In the genomic region with DNA sequence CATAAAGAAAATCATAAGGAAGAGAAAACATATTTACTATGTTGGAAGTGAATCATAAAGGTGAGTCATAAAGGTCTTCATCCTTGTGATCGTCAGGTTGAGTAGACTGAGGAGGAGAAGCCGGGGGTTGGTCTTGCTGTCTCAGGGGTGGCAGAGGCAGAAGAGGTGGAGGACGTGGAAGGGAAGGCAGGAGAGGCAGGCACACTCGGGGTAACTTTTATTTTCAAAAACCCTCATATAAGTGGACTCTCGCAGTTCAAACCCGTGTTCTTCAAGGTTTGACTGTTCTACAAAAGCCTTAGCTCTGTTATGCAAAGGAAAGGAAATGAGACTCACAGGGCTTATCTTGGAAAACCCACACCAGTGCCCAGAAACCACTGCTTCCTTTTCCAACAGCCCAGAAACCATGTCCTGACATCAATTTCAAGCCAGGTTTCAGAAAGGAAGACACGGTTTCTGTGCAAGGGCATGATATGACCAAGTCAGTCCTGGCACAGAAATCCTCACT, we compare ENCODE assay signal across 10 cellular contexts. TPM values are rescaled to one million over a fixed set of nuclear protein-coding genes. Genes with fewer than 3 reads are reported as not detected.
DNase-seq lines count a peak whose midpoint lies in the region; ATAC-seq, FAIRE-seq and TF ChIP-seq lines count a peak whose summit lies in the region.
"Had no signal": no experiment of that assay in that cellular context is flagged by ENCODE, and none has a peak within 500 bp of the region (broad histone marks: within the 10 kb centered on the region; RNA-seq: fewer than 3 reads in every experiment).

No MANE protein-coding gene starts in this region.

- TF ChIP-seq POLR2A in GM12891 (IDR thresholded peaks at IDR 0.05; ENCODE audit: low read depth, low read length) = no peak
- no peak for TF ChIP-seq POLR2A in NB4 (IDR thresholded peaks at IDR 0.05; ENCODE audit: extremely low read depth, insufficient read length)

- H3K4me1 ChIP-seq in HAP-1 = peaks cover 17% of the 10 kb centered on the region

- TF ChIP-seq CTCF in NB4 (IDR thresholded peaks at IDR 0.05; ENCODE audit: low read depth, low read length) = no peak

- FAIRE-seq in GM12891 (lab: Jason Lieb, UNC) = peak; percentile 54

- in situ Hi-C loops in HAP-1 (cut with MboI; ENCODE audit: low sequenced_read_pairs) = no loop called here

- no peaks in the 10 kb centered on the region for H3K27me3 ChIP-seq in HAP-1 (ENCODE audit: low read depth)

- H3K36me3 Mint-ChIP-seq in activated T-helper 17 cell treated with anti-CD3 and anti-CD28 coated beads, Interleukin-2, amount 50 U/mL, for 72 hours (ENCODE audit: low read depth) = no peaks in the 10 kb centered on the region

- peak overlapping the region; percentile 80 for H3K27ac Mint-ChIP-seq in activated T-helper 17 cell treated with anti-CD3 and anti-CD28 coated beads, Interleukin-2, amount 50 U/mL, for 72 hours

- H3K4me3 ChIP-seq in NB4 (ENCODE audit: low read depth, low read length) = no peak overlapping the region
- no peak overlapping the region for H3K4me3 ChIP-seq in HAP-1

- H3K9me3 ChIP-seq in HAP-1 = no peaks in the 10 kb centered on the region

- ATAC-seq in activated T-helper 17 cell treated with anti-CD3 and anti-CD28 coated beads, Interleukin-2, amount 50 U/mL, for 72 hours (replicated peaks) = peak; percentile 70
- ATAC-seq in HG02852 (IDR thresholded peaks at IDR 0.05; ENCODE audit: unreplicated experiment) = no peak

- H3K4me3 Mint-ChIP-seq in activated T-helper 17 cell treated with anti-CD3 and anti-CD28 coated beads, Interleukin-2, amount 50 U/mL, for 72 hours = peak overlapping the region; percentile 50

- peaks cover 4% of the 10 kb centered on the region for H3K9me3 Mint-ChIP-seq in activated T-helper 17 cell treated with anti-CD3 and anti-CD28 coated beads, Interleukin-2, amount 50 U/mL, for 72 hours

- DNase-seq in GM12891 (ENCODE audit: insufficient read length, low spot score) (no peak), NB4 (ENCODE audit: low read depth) (peak; percentile 67), renal cortical epithelial cell (ENCODE audit: low read depth) (peak; percentile 20), NCI-H2107 treated with DMSO at 0.1 percent for 48 hours (lab: John Stamatoyannopoulos, UW; ENCODE audit: unreplicated experiment) (no peak), HAP-1 (ENCODE audit: low spot score in 2 of 2) (no peak)
- no peak for DNase-seq in effector CD8-positive, alpha-beta T cell (lab: John Stamatoyannopoulos, UW)
- DNase-seq: DMS79 treated with DMSO at 0.1 percent for 48 hours had no signal

- H3K27me3 Mint-ChIP-seq in activated T-helper 17 cell treated with anti-CD3 and anti-CD28 coated beads, Interleukin-2, amount 50 U/mL, for 72 hours = peaks cover 8% of the 10 kb centered on the region

- H3K36me3 ChIP-seq in HAP-1 (replicated peaks) = no peaks in the 10 kb centered on the region

- H3K4me1 Mint-ChIP-seq in activated T-helper 17 cell treated with anti-CD3 and anti-CD28 coated beads, Interleukin-2, amount 50 U/mL, for 72 hours = peaks cover 35% of the 10 kb centered on the region

TF ChIP-seq in GM12891, 5 proteins besides CTCF, POLR2A, EP300 and RAD21:
- TF ChIP-seq TAF1 (IDR thresholded peaks at IDR 0.05; ENCODE audit: low read depth, low read length) = no peak
- no peak for TF ChIP-seq PAX5 (IDR thresholded peaks at IDR 0.05; ENCODE audit: insufficient read depth, low read length, severe bottlenecking)
- TF ChIP-seq POLR2AphosphoS5 (IDR thresholded peaks at IDR 0.05; ENCODE audit: low read depth, low read length) = no peak
- no peak for TF ChIP-seq SPI1 (IDR thresholded peaks at IDR 0.05; ENCODE audit: low read depth, low read length)
- TF ChIP-seq POU2F2 (IDR thresholded peaks at IDR 0.05; ENCODE audit: low read depth, low read length) = no peak
TF ChIP-seq in GM12891: peak in this region for 0.

RNA-seq across cellular contexts. Expression of gene SMCO2, which starts 14.0 kb away (rescaled TPM):
- polyA plus RNA-seq in GM12891 (2012; ENCODE audit: low read depth, missing spikeins) = 1.0 TPM
- total RNA-seq in activated T-helper 17 cell treated with anti-CD3 and anti-CD28 coated beads, Interleukin-2, amount 50 U/mL, for 72 hours = under 1 TPM in 1 of 2 donors, not detected in 1; 0.41 TPM
- total RNA-seq in renal cortical epithelial cell = not detected in 2 replicates
- total RNA-seq: liver had no signal
- polyA plus RNA-seq: liver had no signal

Comparison
In these comparisons a context has a peak if more than half of its experiments do, and no peak if none do; other contexts are left out.
1. DNase-seq: peak in NB4 (single experiment) and renal cortical epithelial cell (single experiment); none in GM12891 (single experiment), effector CD8-positive, alpha-beta T cell (single experiment), NCI-H2107 treated with DMSO at 0.1 percent for 48 hours (single experiment) and HAP-1 (0 of 2).